In the genomic region with DNA sequence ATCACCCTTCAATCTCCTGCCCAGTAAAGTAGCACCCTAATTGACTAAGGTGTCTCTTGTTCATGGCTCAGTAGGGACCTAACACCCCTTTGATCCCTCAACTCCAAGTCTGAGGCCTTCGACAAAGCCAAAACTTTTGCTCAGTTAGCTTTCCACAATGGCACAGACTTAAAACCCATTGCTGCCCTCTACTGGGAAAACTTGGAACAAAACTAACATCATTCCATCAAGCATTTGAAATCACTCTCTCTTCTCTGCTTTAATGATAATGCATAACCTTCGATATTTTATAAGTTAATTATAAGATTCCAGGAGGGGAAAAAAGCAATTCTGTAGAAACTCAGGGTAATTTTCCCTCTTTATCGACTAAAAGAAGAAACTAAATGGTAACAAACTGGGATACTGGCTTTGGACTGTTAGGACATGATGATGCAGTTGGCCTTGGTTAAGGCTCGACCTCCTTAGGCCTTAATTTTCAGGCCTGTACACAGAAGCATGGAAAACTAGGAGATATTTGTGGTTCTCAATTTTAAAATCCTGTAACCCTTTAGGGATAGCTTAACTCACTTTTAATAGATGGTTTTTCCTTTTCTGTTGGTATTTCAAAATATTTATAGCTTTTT, we compare ENCODE assay signal across 8 cellular contexts.
A peak's percentile ranks its signal among the peaks of the same experiment; 100 is the strongest.
DNase-seq lines count a peak whose midpoint lies in the region; ATAC-seq and TF ChIP-seq lines count a peak whose summit lies in the region.

No MANE protein-coding gene starts in this region.

- POLR2A ChIA-PET in BJ (lab: Charles Lee): interaction anchor here (0.5 kb wide), 1 partner anchor 154 kb away, joined by 6 read pairs; no protein-coding TSS in a partner anchor

- TF ChIP-seq CTCF in BJ (IDR thresholded peaks at IDR 0.05; ENCODE audit: insufficient read depth, low read depth, low read length) (peak; percentile 65), GM12875 (IDR thresholded peaks at IDR 0.05; ENCODE audit: borderline replicate concordance, insufficient read depth, low read depth, low read length) (peak; percentile 52; the same call in 1 of the 2 replicates), chondrocyte (IDR thresholded peaks at IDR 0.05) (peak; percentile 83), lower lobe of right lung (IDR thresholded peaks at IDR 0.05) (peak; percentile 54)

- peaks cover 15% of the 10 kb centered on the region for H3K36me3 Mint-ChIP-seq in chondrocyte (ENCODE audit: low read depth)

- no peaks in the 10 kb centered on the region for H3K27me3 Mint-ChIP-seq in chondrocyte (ENCODE audit: low read depth)

- peaks cover 16% of the 10 kb centered on the region for H3K4me1 Mint-ChIP-seq in chondrocyte (ENCODE audit: low read depth)

- H3K9me3 ChIP-seq in lower lobe of right lung (no peaks in the 10 kb centered on the region), aorta (ENCODE audit: control insufficient read depth, low read length) (no peaks in the 10 kb centered on the region)

- no peak overlapping the region for H3K27ac Mint-ChIP-seq in chondrocyte (ENCODE audit: unreplicated experiment)

- H3K4me3 ChIP-seq in BJ (ENCODE audit: low read depth, low read length) (no peak overlapping the region), GM12875 (ENCODE audit: low read depth, low read length) (no peak overlapping the region), lower lobe of right lung (no peak overlapping the region), aorta (ENCODE audit: low read length in 2 of 2) (no peak overlapping the region)

- H3K9me3 Mint-ChIP-seq in chondrocyte (ENCODE audit: low read depth): no peaks in the 10 kb centered on the region

- no peaks in the 10 kb centered on the region for H3K27me3 ChIP-seq in BJ (ENCODE audit: control insufficient read depth, insufficient read depth, low read length)
- H3K27me3 ChIP-seq in lower lobe of right lung (ENCODE audit: low read depth): no peaks in the 10 kb centered on the region
- H3K27me3 ChIP-seq in aorta (ENCODE audit: control insufficient read depth in 1 of 2, insufficient read depth in 2 of 2, low read length in 1 of 2): no peaks in the 10 kb centered on the region

- peak; percentile 44 for ATAC-seq in HG03159 (IDR thresholded peaks at IDR 0.05; ENCODE audit: unreplicated experiment)
- ATAC-seq in lower lobe of right lung: peak; percentile 78 to 83
- peak; percentile 76 for ATAC-seq in aorta (ENCODE audit: low FRiP score)
- no peak for ATAC-seq in GM18520 (IDR thresholded peaks at IDR 0.05; ENCODE audit: unreplicated experiment)

- 39 to 40% methylated on average over 4 of the region's 4 CpGs for WGBS in aorta, 2 donors

- peak overlapping the region; percentile 12 for H3K27ac ChIP-seq in lower lobe of right lung
- H3K27ac ChIP-seq in aorta (ENCODE audit: low read depth in 1 of 2, low read length in 2 of 2): no peak overlapping the region

- DNase-seq in BJ (ENCODE audit: low read depth) (peak; percentile 8), NCI-H69 (lab: John Stamatoyannopoulos, UW) (peak; percentile 60), chondrocyte (ENCODE audit: low spot score) (no peak), lower lobe of right lung (no peak), aorta (no peak)

- no peaks in the 10 kb centered on the region for H3K4me1 ChIP-seq in lower lobe of right lung
- H3K4me1 ChIP-seq in aorta (ENCODE audit: control insufficient read depth in 1 of 2, insufficient read depth in 2 of 2, low read length in 2 of 2): peaks cover 0 to under 1% of the 10 kb centered on the region in 2 donors

- CTCF ChIA-PET in BJ (lab: Yijun Ruan, JAX): interaction anchor here (0.5 to 5.7 kb wide), 47 partner anchors 9 to 1580 kb away, joined by 3 to 101 read pairs (median 4); no protein-coding TSS in a partner anchor

- H3K36me3 ChIP-seq in BJ (ENCODE audit: control insufficient read depth, insufficient read depth, low read length) (no peaks in the 10 kb centered on the region; the same call in 1 of the 2 replicates), lower lobe of right lung (no peaks in the 10 kb centered on the region), aorta (ENCODE audit: control insufficient read depth in 1 of 2, insufficient read depth in 2 of 2, low read length in 1 of 2) (no peaks in the 10 kb centered on the region)

- H3K4me3 Mint-ChIP-seq in chondrocyte (ENCODE audit: unreplicated experiment): no peak overlapping the region

- intact Hi-C loops in lower lobe of right lung (cut with DNase I): no loop called here
- intact Hi-C loops in aorta (cut with DNase I): loop anchor here (2.0 to 5.0 kb wide), 2 partner anchors 155 to 1582 kb away; no protein-coding TSS in a partner anchor

Comparison
In these comparisons a context has a peak if more than half of its experiments do, and no peak if none do; other contexts are left out.
1. DNase-seq: peak in BJ (single experiment) and NCI-H69 (single experiment); none in chondrocyte (single experiment), lower lobe of right lung (single experiment) and aorta (0 of 2).
2. Peak in every context shown above with its lines, with median percentiles within 50 percentile points of each other: CTCF ChIP-seq.